ENCODE assay signal across 2 cellular contexts in the genomic region with DNA sequence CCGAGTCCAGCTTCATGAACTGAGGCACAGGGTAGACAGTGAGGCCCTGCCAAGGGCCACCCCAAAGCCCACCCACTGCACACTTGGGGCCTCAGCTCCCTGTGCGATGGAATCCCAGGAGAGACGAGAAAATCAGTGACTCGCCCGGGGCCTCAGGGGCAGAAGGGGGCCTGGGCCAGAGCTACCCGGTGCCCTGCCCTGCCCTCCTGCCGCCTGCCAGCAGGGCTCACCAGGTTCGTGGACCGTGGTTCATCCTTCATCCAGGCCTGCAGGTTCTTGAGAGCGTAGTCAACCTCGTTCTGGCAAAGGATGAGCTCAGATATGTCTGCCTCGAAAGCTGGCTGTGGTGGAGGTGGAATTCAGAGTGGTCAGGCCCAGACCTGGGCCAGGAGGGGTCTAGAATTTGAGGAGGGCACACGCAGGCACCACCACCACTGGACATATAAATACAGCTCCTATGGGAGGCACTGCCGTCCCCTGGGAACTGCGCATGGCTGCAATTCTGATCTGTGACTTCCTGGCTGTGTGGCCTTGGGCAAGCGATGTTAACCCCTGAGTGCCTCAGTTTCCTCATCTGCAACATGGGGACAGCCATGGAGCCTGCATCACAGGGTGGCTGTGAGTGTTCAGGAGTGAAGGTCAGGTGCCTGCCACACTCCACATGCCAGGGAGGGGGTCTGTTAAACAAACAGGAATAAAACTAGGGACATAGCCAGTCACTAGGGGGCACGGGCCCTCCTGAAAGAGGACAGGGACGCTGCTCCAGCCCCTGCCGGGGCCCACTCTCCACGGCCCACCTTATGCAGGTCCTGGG.
TF ChIP-seq lines count a peak whose summit lies in the region.

No MANE protein-coding gene starts in this region.

TF ChIP-seq in SK-N-SH, 30 proteins besides CTCF, POLR2A, EP300 and RAD21:
- TF ChIP-seq SMC3 (IDR thresholded peaks at IDR 0.05; ENCODE audit: low read depth, low read length): no peak
- no peak for TF ChIP-seq SIN3A (IDR thresholded peaks at IDR 0.05; ENCODE audit: borderline replicate concordance, low read depth, low read length)
- no peak for TF ChIP-seq FOXM1 (IDR thresholded peaks at IDR 0.05; ENCODE audit: low read depth)
- TF ChIP-seq RFX5 (IDR thresholded peaks at IDR 0.05; ENCODE audit: low read length): no peak
- TF ChIP-seq JUND (IDR thresholded peaks at IDR 0.05): no peak
- no peak for TF ChIP-seq USF1 (IDR thresholded peaks at IDR 0.05; ENCODE audit: borderline replicate concordance, low read depth)
- TF ChIP-seq, protein P1, sequence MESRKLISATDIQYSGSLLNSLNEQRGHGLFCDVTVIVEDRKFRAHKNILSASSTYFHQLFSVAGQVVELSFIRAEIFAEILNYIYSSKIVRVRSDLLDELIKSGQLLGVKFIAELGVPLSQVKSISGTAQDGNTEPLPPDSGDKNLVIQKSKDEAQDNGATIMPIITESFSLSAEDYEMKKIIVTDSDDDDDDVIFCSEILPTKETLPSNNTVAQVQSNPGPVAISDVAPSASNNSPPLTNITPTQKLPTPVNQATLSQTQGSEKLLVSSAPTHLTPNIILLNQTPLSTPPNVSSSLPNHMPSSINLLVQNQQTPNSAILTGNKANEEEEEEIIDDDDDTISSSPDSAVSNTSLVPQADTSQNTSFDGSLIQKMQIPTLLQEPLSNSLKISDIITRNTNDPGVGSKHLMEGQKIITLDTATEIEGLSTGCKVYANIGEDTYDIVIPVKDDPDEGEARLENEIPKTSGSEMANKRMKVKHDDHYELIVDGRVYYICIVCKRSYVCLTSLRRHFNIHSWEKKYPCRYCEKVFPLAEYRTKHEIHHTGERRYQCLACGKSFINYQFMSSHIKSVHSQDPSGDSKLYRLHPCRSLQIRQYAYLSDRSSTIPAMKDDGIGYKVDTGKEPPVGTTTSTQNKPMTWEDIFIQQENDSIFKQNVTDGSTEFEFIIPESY (IDR thresholded peaks at IDR 0.05; ENCODE audit: borderline replicate concordance, low read depth): no peak
- TF ChIP-seq NRF1 (IDR thresholded peaks at IDR 0.05; ENCODE audit: low read depth, low read length): no peak
- TF ChIP-seq MEF2A (IDR thresholded peaks at IDR 0.05; ENCODE audit: borderline replicate concordance, low read depth): no peak
- TF ChIP-seq YY1 (IDR thresholded peaks at IDR 0.05; ENCODE audit: low read depth): no peak
- TF ChIP-seq ELF1 (IDR thresholded peaks at IDR 0.05): no peak

TF ChIP-seq in SK-N-SH treated with all-trans-retinoic acid at 6 μM for 48 hours, 23 proteins besides CTCF, POLR2A, EP300 and RAD21:
- no peak for TF ChIP-seq ZFP3 (CRISPR knock-in tag; IDR thresholded peaks at IDR 0.05)
- TF ChIP-seq SNAI2 (CRISPR knock-in tag; IDR thresholded peaks at IDR 0.05): no peak
- TF ChIP-seq, protein P2, sequence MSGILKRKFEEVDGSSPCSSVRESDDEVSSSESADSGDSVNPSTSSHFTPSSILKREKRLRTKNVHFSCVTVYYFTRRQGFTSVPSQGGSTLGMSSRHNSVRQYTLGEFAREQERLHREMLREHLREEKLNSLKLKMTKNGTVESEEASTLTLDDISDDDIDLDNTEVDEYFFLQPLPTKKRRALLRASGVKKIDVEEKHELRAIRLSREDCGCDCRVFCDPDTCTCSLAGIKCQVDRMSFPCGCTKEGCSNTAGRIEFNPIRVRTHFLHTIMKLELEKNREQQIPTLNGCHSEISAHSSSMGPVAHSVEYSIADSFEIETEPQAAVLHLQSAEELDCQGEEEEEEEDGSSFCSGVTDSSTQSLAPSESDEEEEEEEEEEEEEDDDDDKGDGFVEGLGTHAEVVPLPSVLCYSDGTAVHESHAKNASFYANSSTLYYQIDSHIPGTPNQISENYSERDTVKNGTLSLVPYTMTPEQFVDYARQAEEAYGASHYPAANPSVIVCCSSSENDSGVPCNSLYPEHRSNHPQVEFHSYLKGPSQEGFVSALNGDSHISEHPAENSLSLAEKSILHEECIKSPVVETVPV (CRISPR knock-in tag; IDR thresholded peaks at IDR 0.05): no peak
- no peak for TF ChIP-seq BACH2 (CRISPR knock-in tag; IDR thresholded peaks at IDR 0.05; ENCODE audit: borderline replicate concordance)
- TF ChIP-seq, protein P3, sequence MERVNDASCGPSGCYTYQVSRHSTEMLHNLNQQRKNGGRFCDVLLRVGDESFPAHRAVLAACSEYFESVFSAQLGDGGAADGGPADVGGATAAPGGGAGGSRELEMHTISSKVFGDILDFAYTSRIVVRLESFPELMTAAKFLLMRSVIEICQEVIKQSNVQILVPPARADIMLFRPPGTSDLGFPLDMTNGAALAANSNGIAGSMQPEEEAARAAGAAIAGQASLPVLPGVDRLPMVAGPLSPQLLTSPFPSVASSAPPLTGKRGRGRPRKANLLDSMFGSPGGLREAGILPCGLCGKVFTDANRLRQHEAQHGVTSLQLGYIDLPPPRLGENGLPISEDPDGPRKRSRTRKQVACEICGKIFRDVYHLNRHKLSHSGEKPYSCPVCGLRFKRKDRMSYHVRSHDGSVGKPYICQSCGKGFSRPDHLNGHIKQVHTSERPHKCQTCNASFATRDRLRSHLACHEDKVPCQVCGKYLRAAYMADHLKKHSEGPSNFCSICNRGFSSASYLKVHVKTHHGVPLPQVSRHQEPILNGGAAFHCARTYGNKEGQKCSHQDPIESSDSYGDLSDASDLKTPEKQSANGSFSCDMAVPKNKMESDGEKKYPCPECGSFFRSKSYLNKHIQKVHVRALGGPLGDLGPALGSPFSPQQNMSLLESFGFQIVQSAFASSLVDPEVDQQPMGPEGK (CRISPR knock-in tag; IDR thresholded peaks at IDR 0.05; ENCODE audit: borderline replicate concordance): no peak
- TF ChIP-seq TCF4 (CRISPR knock-in tag; IDR thresholded peaks at IDR 0.05; ENCODE audit: borderline replicate concordance): no peak
- no peak for TF ChIP-seq ESRRG (CRISPR knock-in tag; IDR thresholded peaks at IDR 0.05)
- TF ChIP-seq ZNF70 (CRISPR knock-in tag; IDR thresholded peaks at IDR 0.05): no peak
- TF ChIP-seq, protein P4, sequence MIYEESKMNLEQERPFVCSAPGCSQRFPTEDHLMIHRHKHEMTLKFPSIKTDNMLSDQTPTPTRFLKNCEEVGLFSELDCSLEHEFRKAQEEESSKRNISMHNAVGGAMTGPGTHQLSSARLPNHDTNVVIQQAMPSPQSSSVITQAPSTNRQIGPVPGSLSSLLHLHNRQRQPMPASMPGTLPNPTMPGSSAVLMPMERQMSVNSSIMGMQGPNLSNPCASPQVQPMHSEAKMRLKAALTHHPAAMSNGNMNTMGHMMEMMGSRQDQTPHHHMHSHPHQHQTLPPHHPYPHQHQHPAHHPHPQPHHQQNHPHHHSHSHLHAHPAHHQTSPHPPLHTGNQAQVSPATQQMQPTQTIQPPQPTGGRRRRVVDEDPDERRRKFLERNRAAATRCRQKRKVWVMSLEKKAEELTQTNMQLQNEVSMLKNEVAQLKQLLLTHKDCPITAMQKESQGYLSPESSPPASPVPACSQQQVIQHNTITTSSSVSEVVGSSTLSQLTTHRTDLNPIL (CRISPR knock-in tag; IDR thresholded peaks at IDR 0.05; ENCODE audit: low read depth): no peak
- TF ChIP-seq GLIS3 (CRISPR knock-in tag; IDR thresholded peaks at IDR 0.05): no peak
- no peak for TF ChIP-seq ZNF8 (CRISPR knock-in tag; IDR thresholded peaks at IDR 0.05)
- TF ChIP-seq TSHZ2 (CRISPR knock-in tag; IDR thresholded peaks at IDR 0.05): no peak
- TF ChIP-seq PPARA (CRISPR knock-in tag; IDR thresholded peaks at IDR 0.05; ENCODE audit: borderline replicate concordance): no peak
- TF ChIP-seq ARNTL (CRISPR knock-in tag; IDR thresholded peaks at IDR 0.05; ENCODE audit: borderline replicate concordance, low read depth): no peak
TF ChIP-seq in SK-N-SH treated with all-trans-retinoic acid at 6 μM for 48 hours: peak in this region for 0.
